ENCODE assay signal across 1 cellular context in genomic region chr5:95760291-95761191, GRCh38.
TF ChIP-seq lines count a peak whose summit lies in the region.

No MANE protein-coding gene starts in this region.

TF ChIP-seq in IMR-90, 13 proteins besides CTCF, POLR2A, EP300 and RAD21 (continued from another document):
- TF ChIP-seq CEBPB (IDR thresholded peaks at IDR 0.05; ENCODE audit: low read depth, low read length), result peak; percentile 89
- no peak for TF ChIP-seq BHLHE40 (IDR thresholded peaks at IDR 0.05; ENCODE audit: low read depth, low read length)
- TF ChIP-seq SMC3 (IDR thresholded peaks at IDR 0.05; ENCODE audit: low read depth, low read length), result no peak
- peak; percentile 84 for TF ChIP-seq RCOR1 (IDR thresholded peaks at IDR 0.05; ENCODE audit: insufficient replicate concordance, low read length)
- no peak for TF ChIP-seq NFE2L2 (IDR thresholded peaks at IDR 0.05; ENCODE audit: low read depth, low read length)
- 0 out of 2 replicates have a peak, but pooled peaks have one; percentile 21 for TF ChIP-seq CHD1 (IDR thresholded peaks at IDR 0.05; ENCODE audit: low read depth, low read length)
- TF ChIP-seq, protein P1, sequence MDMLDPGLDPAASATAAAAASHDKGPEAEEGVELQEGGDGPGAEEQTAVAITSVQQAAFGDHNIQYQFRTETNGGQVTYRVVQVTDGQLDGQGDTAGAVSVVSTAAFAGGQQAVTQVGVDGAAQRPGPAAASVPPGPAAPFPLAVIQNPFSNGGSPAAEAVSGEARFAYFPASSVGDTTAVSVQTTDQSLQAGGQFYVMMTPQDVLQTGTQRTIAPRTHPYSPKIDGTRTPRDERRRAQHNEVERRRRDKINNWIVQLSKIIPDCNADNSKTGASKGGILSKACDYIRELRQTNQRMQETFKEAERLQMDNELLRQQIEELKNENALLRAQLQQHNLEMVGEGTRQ (IDR thresholded peaks at IDR 0.05; ENCODE audit: low read depth, low read length), result peak; percentile 36; the same call in 1 of the 2 replicates
- TF ChIP-seq MAFK (IDR thresholded peaks at IDR 0.05; ENCODE audit: low read depth, low read length), result peak; percentile 70
TF ChIP-seq in IMR-90: peak in this region for 7.
